In the genomic region with DNA sequence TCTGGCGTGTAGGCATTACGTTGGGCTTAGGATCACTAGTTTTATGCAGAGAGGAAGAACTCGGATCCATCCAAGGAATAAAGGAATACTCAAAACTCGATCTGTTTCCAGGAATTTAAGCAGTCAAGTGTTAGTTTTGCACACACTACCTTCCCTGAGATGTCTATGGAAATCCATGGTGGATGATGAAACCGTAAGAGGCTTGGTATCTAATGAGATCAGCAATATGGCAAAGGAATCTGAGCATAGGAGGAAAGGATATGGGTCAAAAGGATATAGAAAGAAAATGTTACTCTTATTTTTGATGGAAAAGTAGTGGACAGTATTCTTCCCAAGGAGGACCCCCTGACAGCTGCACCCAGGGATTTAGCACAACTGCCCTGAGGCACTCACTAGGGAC, we compare ENCODE assay signal across 1 cellular context.
TF ChIP-seq lines count a peak whose summit lies in the region.

No MANE protein-coding gene starts in this region.

TF ChIP-seq in SK-N-SH, 30 proteins besides CTCF, POLR2A, EP300 and RAD21 (continued from another document):
- TF ChIP-seq, protein P1, sequence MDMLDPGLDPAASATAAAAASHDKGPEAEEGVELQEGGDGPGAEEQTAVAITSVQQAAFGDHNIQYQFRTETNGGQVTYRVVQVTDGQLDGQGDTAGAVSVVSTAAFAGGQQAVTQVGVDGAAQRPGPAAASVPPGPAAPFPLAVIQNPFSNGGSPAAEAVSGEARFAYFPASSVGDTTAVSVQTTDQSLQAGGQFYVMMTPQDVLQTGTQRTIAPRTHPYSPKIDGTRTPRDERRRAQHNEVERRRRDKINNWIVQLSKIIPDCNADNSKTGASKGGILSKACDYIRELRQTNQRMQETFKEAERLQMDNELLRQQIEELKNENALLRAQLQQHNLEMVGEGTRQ (IDR thresholded peaks at IDR 0.05; ENCODE audit: borderline replicate concordance, low read depth, low read length): no peak
- TF ChIP-seq FOSL2 (IDR thresholded peaks at IDR 0.05; ENCODE audit: borderline replicate concordance, low read depth) (no peak), RXRA (IDR thresholded peaks at IDR 0.05; ENCODE audit: borderline replicate concordance, low read depth) (no peak), SMC3 (IDR thresholded peaks at IDR 0.05; ENCODE audit: low read depth, low read length) (no peak), TAF1 (IDR thresholded peaks at IDR 0.05; ENCODE audit: borderline replicate concordance, low read depth, low read length) (no peak), NRF1 (IDR thresholded peaks at IDR 0.05; ENCODE audit: low read depth, low read length) (no peak), TCF12 (IDR thresholded peaks at IDR 0.05) (no peak), YY1 (IDR thresholded peaks at IDR 0.05; ENCODE audit: low read depth) (no peak)
- TF ChIP-seq, protein P2, sequence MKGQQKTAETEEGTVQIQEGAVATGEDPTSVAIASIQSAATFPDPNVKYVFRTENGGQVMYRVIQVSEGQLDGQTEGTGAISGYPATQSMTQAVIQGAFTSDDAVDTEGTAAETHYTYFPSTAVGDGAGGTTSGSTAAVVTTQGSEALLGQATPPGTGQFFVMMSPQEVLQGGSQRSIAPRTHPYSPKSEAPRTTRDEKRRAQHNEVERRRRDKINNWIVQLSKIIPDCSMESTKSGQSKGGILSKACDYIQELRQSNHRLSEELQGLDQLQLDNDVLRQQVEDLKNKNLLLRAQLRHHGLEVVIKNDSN (IDR thresholded peaks at IDR 0.05; ENCODE audit: borderline replicate concordance, low read depth): no peak
- TF ChIP-seq, protein P3, sequence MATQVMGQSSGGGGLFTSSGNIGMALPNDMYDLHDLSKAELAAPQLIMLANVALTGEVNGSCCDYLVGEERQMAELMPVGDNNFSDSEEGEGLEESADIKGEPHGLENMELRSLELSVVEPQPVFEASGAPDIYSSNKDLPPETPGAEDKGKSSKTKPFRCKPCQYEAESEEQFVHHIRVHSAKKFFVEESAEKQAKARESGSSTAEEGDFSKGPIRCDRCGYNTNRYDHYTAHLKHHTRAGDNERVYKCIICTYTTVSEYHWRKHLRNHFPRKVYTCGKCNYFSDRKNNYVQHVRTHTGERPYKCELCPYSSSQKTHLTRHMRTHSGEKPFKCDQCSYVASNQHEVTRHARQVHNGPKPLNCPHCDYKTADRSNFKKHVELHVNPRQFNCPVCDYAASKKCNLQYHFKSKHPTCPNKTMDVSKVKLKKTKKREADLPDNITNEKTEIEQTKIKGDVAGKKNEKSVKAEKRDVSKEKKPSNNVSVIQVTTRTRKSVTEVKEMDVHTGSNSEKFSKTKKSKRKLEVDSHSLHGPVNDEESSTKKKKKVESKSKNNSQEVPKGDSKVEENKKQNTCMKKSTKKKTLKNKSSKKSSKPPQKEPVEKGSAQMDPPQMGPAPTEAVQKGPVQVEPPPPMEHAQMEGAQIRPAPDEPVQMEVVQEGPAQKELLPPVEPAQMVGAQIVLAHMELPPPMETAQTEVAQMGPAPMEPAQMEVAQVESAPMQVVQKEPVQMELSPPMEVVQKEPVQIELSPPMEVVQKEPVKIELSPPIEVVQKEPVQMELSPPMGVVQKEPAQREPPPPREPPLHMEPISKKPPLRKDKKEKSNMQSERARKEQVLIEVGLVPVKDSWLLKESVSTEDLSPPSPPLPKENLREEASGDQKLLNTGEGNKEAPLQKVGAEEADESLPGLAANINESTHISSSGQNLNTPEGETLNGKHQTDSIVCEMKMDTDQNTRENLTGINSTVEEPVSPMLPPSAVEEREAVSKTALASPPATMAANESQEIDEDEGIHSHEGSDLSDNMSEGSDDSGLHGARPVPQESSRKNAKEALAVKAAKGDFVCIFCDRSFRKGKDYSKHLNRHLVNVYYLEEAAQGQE (IDR thresholded peaks at IDR 0.05; ENCODE audit: low read depth, low read length): no peak
